ENCODE assay signal across 20 cellular contexts in genomic region chr19:49770529-49770928, GRCh38. TPM values are rescaled to one million over a fixed set of nuclear protein-coding genes. Genes with fewer than 3 reads are reported as not detected.
DNase-seq lines count a peak whose midpoint lies in the region; ATAC-seq and TF ChIP-seq lines count a peak whose summit lies in the region.
"Had no signal": no experiment of that assay in that cellular context is flagged by ENCODE, and none has a peak within 500 bp of the region (broad histone marks: within the 10 kb centered on the region; RNA-seq: fewer than 3 reads in every experiment).

No MANE protein-coding gene starts in this region.

- peak overlapping the region; percentile 49 for H3K27ac Mint-ChIP-seq in activated naive CD4-positive, alpha-beta T cell treated with anti-CD3 and anti-CD28 coated beads, Interleukin-2, amount 50 U/mL, for 24 hours
- no peak overlapping the region for H3K27ac Mint-ChIP-seq in CD4-positive, CD25-positive, alpha-beta regulatory T cell
- H3K27ac Mint-ChIP-seq in WTC11 (0 out of 2 replicates have a peak overlapping the region, but pooled peaks have one; percentile 19), natural killer cell (peak overlapping the region; percentile 84 to 93)
- H3K27ac Mint-ChIP-seq: GM23338, HFFc6 had no signal

- no peak overlapping the region for H3K4me3 ChIP-seq in CD4-positive, CD25-positive, alpha-beta regulatory T cell (ENCODE audit: low read depth, low read length)
- H3K4me3 ChIP-seq: A549, GM23338 had no signal

- no peaks in the 10 kb centered on the region for H3K27me3 Mint-ChIP-seq in activated naive CD4-positive, alpha-beta T cell treated with anti-CD3 and anti-CD28 coated beads, Interleukin-2, amount 50 U/mL, for 24 hours
- H3K27me3 Mint-ChIP-seq in CD4-positive, CD25-positive, alpha-beta regulatory T cell: no peaks in the 10 kb centered on the region
- H3K27me3 Mint-ChIP-seq in WTC11 (ENCODE audit: low read depth) (no peaks in the 10 kb centered on the region; the same call in 1 of the 2 replicates), natural killer cell (ENCODE audit: low read depth in 2 of 2) (no peaks in the 10 kb centered on the region)
- H3K27me3 Mint-ChIP-seq: CD4-positive, alpha-beta memory T cell had no signal

- H3K4me1 Mint-ChIP-seq in activated naive CD4-positive, alpha-beta T cell treated with anti-CD3 and anti-CD28 coated beads, Interleukin-2, amount 50 U/mL, for 24 hours: peaks cover 46% of the 10 kb centered on the region
- peaks cover 0 to 60% (median 29%) of the 10 kb centered on the region in 4 donors for H3K4me1 Mint-ChIP-seq in CD4-positive, CD25-positive, alpha-beta regulatory T cell
- H3K4me1 Mint-ChIP-seq in WTC11 (peaks cover 17% of the 10 kb centered on the region), natural killer cell (peaks cover 62 to 76% of the 10 kb centered on the region in 2 donors)

- H3K27ac ChIP-seq in CD4-positive, CD25-positive, alpha-beta regulatory T cell (ENCODE audit: insufficient read depth, low read length, poor library complexity, severe bottlenecking): no peak overlapping the region
- H3K27ac ChIP-seq: 22Rv1, A549, C4-2B had no signal

- H3K36me3 ChIP-seq in CD4-positive, CD25-positive, alpha-beta regulatory T cell (ENCODE audit: control insufficient read depth, insufficient read depth, low read length): no peaks in the 10 kb centered on the region

- no peak overlapping the region for H3K4me3 Mint-ChIP-seq in activated naive CD4-positive, alpha-beta T cell treated with anti-CD3 and anti-CD28 coated beads, Interleukin-2, amount 50 U/mL, for 24 hours
- peak overlapping the region in 3 of 4 donors; percentile 15 to 36 (median 30) for H3K4me3 Mint-ChIP-seq in CD4-positive, CD25-positive, alpha-beta regulatory T cell
- H3K4me3 Mint-ChIP-seq in WTC11: no peak overlapping the region
- H3K4me3 Mint-ChIP-seq in natural killer cell: peak overlapping the region; percentile 35
- H3K4me3 Mint-ChIP-seq: GM23338, HFFc6 had no signal

- no peak for TF ChIP-seq CTCF in WTC11 (IDR thresholded peaks at IDR 0.05)
- no peak for TF ChIP-seq CTCF in natural killer cell (IDR thresholded peaks at IDR 0.05)

- no peaks in the 10 kb centered on the region for H3K9me3 ChIP-seq in CD4-positive, CD25-positive, alpha-beta regulatory T cell (ENCODE audit: control insufficient read depth in 2 of 2, low read length in 2 of 2)
- H3K9me3 ChIP-seq: A549 had no signal

- intact Hi-C loops in natural killer cell (cut with micrococcal nuclease) (no loop called here), left colon (cut with DNase I, micrococcal nuclease) (no loop called here)

- peaks cover 2% of the 10 kb centered on the region for H3K36me3 Mint-ChIP-seq in activated naive CD4-positive, alpha-beta T cell treated with anti-CD3 and anti-CD28 coated beads, Interleukin-2, amount 50 U/mL, for 24 hours
- peaks cover 11% of the 10 kb centered on the region for H3K36me3 Mint-ChIP-seq in CD4-positive, CD25-positive, alpha-beta regulatory T cell
- H3K36me3 Mint-ChIP-seq in WTC11: peaks cover 3% of the 10 kb centered on the region; the same call in 1 of the 2 replicates
- no peaks in the 10 kb centered on the region for H3K36me3 Mint-ChIP-seq in natural killer cell

- CTCF ChIA-PET in WTC11 (lab: Charles Lee): interaction anchor here (0.6 kb wide), 1 partner anchor 1687 kb away, joined by 3 read pairs; no protein-coding TSS in a partner anchor

- DNase-seq in activated naive CD4-positive, alpha-beta T cell (lab: John Stamatoyannopoulos, UW): no peak
- no peak for DNase-seq in CD4-positive, CD25-positive, alpha-beta regulatory T cell
- DNase-seq in WTC11 (ENCODE audit: low spot score) (no peak), natural killer cell (no peak), left colon (no peak), dermis blood vessel endothelial cell (no peak)
- DNase-seq: AML-193; CD4-positive, alpha-beta memory T cell; DMS153; DMS79; GDM1; HFFc6 had no signal

- H3K27me3 ChIP-seq in CD4-positive, CD25-positive, alpha-beta regulatory T cell (ENCODE audit: control insufficient read depth, insufficient read depth, low read length): no peaks in the 10 kb centered on the region

- no peak for ATAC-seq in CD4-positive, CD25-positive, alpha-beta regulatory T cell (ENCODE audit: low read depth in 2 of 2)
- no peak for ATAC-seq in WTC11
- ATAC-seq in natural killer cell: no peak
- no peak for ATAC-seq in HG03135 (IDR thresholded peaks at IDR 0.05; ENCODE audit: unreplicated experiment)
- no peak for ATAC-seq in left colon
- ATAC-seq: A549, GM23338, HCT116 had no signal

- POLR2A ChIA-PET in WTC11 (lab: Charles Lee): no interaction called here

- no peaks in the 10 kb centered on the region for H3K9me3 Mint-ChIP-seq in activated naive CD4-positive, alpha-beta T cell treated with anti-CD3 and anti-CD28 coated beads, Interleukin-2, amount 50 U/mL, for 24 hours
- H3K9me3 Mint-ChIP-seq in CD4-positive, CD25-positive, alpha-beta regulatory T cell: no peaks in the 10 kb centered on the region
- H3K9me3 Mint-ChIP-seq in WTC11 (no peaks in the 10 kb centered on the region), natural killer cell (no peaks in the 10 kb centered on the region)
- H3K9me3 Mint-ChIP-seq: CD4-positive, alpha-beta memory T cell; GM23338; HFFc6 had no signal

- peaks cover 20% of the 10 kb centered on the region for H3K4me1 ChIP-seq in CD4-positive, CD25-positive, alpha-beta regulatory T cell (ENCODE audit: control insufficient read depth, insufficient read depth, low read length, poor library complexity, severe bottlenecking)

TF ChIP-seq in WTC11, 78 proteins besides CTCF, POLR2A, EP300 and RAD21 (continues in another document):
- TF ChIP-seq TEAD1 (CRISPR knock-in tag; IDR thresholded peaks at IDR 0.05): no peak
- TF ChIP-seq CREB1 (CRISPR knock-in tag; IDR thresholded peaks at IDR 0.05): no peak
- no peak for TF ChIP-seq PRRX2 (CRISPR knock-in tag; IDR thresholded peaks at IDR 0.05)
- no peak for TF ChIP-seq ZNF138 (CRISPR knock-in tag; conservative IDR thresholded peaks at IDR 0.05)
- no peak for TF ChIP-seq NR1H2 (CRISPR knock-in tag; IDR thresholded peaks at IDR 0.05)
- TF ChIP-seq NR3C1 (CRISPR knock-in tag; conservative IDR thresholded peaks at IDR 0.05; ENCODE audit: low read depth): no peak
- no peak for TF ChIP-seq OVOL2 (CRISPR knock-in tag; IDR thresholded peaks at IDR 0.05; ENCODE audit: borderline replicate concordance)
- TF ChIP-seq, protein P1, sequence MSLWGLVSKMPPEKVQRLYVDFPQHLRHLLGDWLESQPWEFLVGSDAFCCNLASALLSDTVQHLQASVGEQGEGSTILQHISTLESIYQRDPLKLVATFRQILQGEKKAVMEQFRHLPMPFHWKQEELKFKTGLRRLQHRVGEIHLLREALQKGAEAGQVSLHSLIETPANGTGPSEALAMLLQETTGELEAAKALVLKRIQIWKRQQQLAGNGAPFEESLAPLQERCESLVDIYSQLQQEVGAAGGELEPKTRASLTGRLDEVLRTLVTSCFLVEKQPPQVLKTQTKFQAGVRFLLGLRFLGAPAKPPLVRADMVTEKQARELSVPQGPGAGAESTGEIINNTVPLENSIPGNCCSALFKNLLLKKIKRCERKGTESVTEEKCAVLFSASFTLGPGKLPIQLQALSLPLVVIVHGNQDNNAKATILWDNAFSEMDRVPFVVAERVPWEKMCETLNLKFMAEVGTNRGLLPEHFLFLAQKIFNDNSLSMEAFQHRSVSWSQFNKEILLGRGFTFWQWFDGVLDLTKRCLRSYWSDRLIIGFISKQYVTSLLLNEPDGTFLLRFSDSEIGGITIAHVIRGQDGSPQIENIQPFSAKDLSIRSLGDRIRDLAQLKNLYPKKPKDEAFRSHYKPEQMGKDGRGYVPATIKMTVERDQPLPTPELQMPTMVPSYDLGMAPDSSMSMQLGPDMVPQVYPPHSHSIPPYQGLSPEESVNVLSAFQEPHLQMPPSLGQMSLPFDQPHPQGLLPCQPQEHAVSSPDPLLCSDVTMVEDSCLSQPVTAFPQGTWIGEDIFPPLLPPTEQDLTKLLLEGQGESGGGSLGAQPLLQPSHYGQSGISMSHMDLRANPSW (CRISPR knock-in tag; conservative IDR thresholded peaks at IDR 0.05; ENCODE audit: low read depth): no peak
- no peak for TF ChIP-seq IRF1 (CRISPR knock-in tag; IDR thresholded peaks at IDR 0.05)
- TF ChIP-seq TP53 (CRISPR knock-in tag; IDR thresholded peaks at IDR 0.05): no peak
- TF ChIP-seq FOXK1 (CRISPR knock-in tag; IDR thresholded peaks at IDR 0.05): no peak
- no peak for TF ChIP-seq FOXP1 (CRISPR knock-in tag; IDR thresholded peaks at IDR 0.05; ENCODE audit: borderline replicate concordance)
- TF ChIP-seq SMAD4 (CRISPR knock-in tag; IDR thresholded peaks at IDR 0.05): no peak

RNA-seq across cellular contexts. Expression of gene AP2A1, which starts 3.7 kb away (rescaled TPM):
- 49.5 TPM for total RNA-seq in CD4-positive, CD25-positive, alpha-beta regulatory T cell
- polyA plus RNA-seq in CD4-positive, CD25-positive, alpha-beta regulatory T cell: 1 to 10 TPM; 5.2 to 7.4 (median 5.6) TPM
- total RNA-seq in WTC11 (2021): 119 to 127 TPM (median 120 TPM) in 3 replicates
- 100 to 1,000 TPM; 137 to 163 (median 161) TPM for total RNA-seq in natural killer cell
- total RNA-seq in left colon: 10 to 100 TPM; 71.2 to 72.9 TPM
- total RNA-seq in dermis blood vessel endothelial cell: 52.1 and 129 TPM in 2 replicates

RNA-seq across cellular contexts. Expression of gene TSKS, which starts 7.4 kb away (rescaled TPM):
- not detected for total RNA-seq in CD4-positive, CD25-positive, alpha-beta regulatory T cell
- polyA plus RNA-seq in CD4-positive, CD25-positive, alpha-beta regulatory T cell: under 1 TPM; 0.41 to 0.77 (median 0.45) TPM
- total RNA-seq in WTC11 (2021): 0.30 to 0.55 TPM (median 0.48 TPM) in 3 replicates
- 1 to 10 TPM in 2 of 3 donors, under 1 TPM in 1; 0.35 to 2.4 (median 1.7) TPM for total RNA-seq in natural killer cell
- under 1 TPM; 0.21 to 0.22 TPM for total RNA-seq in left colon
- total RNA-seq in dermis blood vessel endothelial cell: 0.17 TPM in 1 of 2 replicates, not detected in the other
- total RNA-seq: Daoy, GM23338, HFFc6 had no signal
- polyA plus RNA-seq: A549 had no signal

RNA-seq across cellular contexts. Expression of gene FUZ, which starts 42.6 kb away (rescaled TPM):
- 15.8 TPM for total RNA-seq in CD4-positive, CD25-positive, alpha-beta regulatory T cell
- 1 to 10 TPM; 4.0 to 8.4 (median 4.9) TPM for polyA plus RNA-seq in CD4-positive, CD25-positive, alpha-beta regulatory T cell
- total RNA-seq in WTC11 (2021): 35.1 to 36.3 TPM (median 35.7 TPM) in 3 replicates
- total RNA-seq in natural killer cell: 10 to 100 TPM; 17.7 to 33.1 (median 20.6) TPM
- 1 to 10 TPM; 7.6 to 10.0 TPM for total RNA-seq in left colon
- total RNA-seq in dermis blood vessel endothelial cell: 19.2 and 22.4 TPM in 2 replicates

RNA-seq across cellular contexts. Expression of gene MED25, which starts 47.6 kb away (rescaled TPM):
- 67.9 TPM for total RNA-seq in CD4-positive, CD25-positive, alpha-beta regulatory T cell
- polyA plus RNA-seq in CD4-positive, CD25-positive, alpha-beta regulatory T cell: 10 to 100 TPM; 12.7 to 23.6 (median 19.9) TPM
- total RNA-seq in WTC11 (2021): 80.2 to 81.2 TPM (median 81.2 TPM) in 3 replicates
- 100 to 1,000 TPM in 1 of 3 donors, 10 to 100 TPM in 2; 64.2 to 132 (median 69.5) TPM for total RNA-seq in natural killer cell
- 10 to 100 TPM; 52.6 to 52.8 TPM for total RNA-seq in left colon
- total RNA-seq in dermis blood vessel endothelial cell: 13.4 and 34.4 TPM in 2 replicates

Comparison
In these comparisons a context has a peak if more than half of its experiments do, and no peak if none do; other contexts are left out.
1. H3K27ac Mint-ChIP-seq: peak in activated naive CD4-positive, alpha-beta T cell treated with anti-CD3 and anti-CD28 coated beads, Interleukin-2, amount 50 U/mL, for 24 hours (single experiment), WTC11 (single experiment) and natural killer cell (2 of 2); none in CD4-positive, CD25-positive, alpha-beta regulatory T cell (0 of 3).
2. H3K4me3 Mint-ChIP-seq: peak in CD4-positive, CD25-positive, alpha-beta regulatory T cell (3 of 4) and natural killer cell (single experiment); none in activated naive CD4-positive, alpha-beta T cell treated with anti-CD3 and anti-CD28 coated beads, Interleukin-2, amount 50 U/mL, for 24 hours (single experiment) and WTC11 (single experiment).